ENCODE assay signal across 19 cellular contexts in the genomic region with DNA sequence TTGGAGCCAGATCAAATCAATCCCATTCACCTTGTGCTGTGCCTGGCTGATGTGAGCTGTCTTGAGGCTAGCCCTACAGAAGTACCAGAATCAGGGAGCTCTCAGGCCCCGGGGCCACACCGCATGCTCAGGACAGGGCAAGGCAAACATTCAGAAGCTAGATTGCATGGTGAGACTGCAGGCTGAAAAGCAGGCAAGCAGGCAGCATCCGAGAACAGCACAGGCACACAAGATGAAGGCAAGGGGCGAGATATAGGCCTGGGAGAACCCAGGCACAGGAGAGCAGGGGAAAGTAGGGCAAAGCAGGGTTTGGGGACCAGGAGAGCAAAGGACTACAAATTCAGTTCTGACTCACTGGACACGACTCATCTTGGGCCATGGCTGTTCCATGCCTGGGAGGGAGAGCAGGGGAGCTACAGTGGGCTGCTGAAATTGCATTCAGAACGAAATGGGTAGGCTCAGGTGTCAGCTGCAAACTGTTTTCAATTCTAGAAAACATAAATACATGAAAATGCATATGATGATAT. TPM values are rescaled to one million over a fixed set of nuclear protein-coding genes. Genes with fewer than 3 reads are reported as not detected.
DNase-seq lines count a peak whose midpoint lies in the region; FAIRE-seq and TF ChIP-seq lines count a peak whose summit lies in the region.
"Had no signal": no experiment of that assay in that cellular context is flagged by ENCODE, and none has a peak within 500 bp of the region (broad histone marks: within the 10 kb centered on the region; RNA-seq: fewer than 3 reads in every experiment).

No MANE protein-coding gene starts in this region.

- H3K4me1 ChIP-seq in GM23248 (ENCODE audit: insufficient read depth) (no peaks in the 10 kb centered on the region), keratinocyte (ENCODE audit: control insufficient read depth, extremely low read depth, insufficient read depth, low read length) (peaks cover 9% of the 10 kb centered on the region)
- H3K4me1 ChIP-seq: BE2C, SJSA1 had no signal

- no peaks in the 10 kb centered on the region for H3K27me3 ChIP-seq in GM23248 (replicated peaks; ENCODE audit: insufficient read depth)
- no peaks in the 10 kb centered on the region for H3K27me3 ChIP-seq in keratinocyte (ENCODE audit: control insufficient read depth, extremely low read depth, insufficient read depth, low read length)
- H3K27me3 ChIP-seq: BE2C, SJSA1 had no signal

- H3K36me3 ChIP-seq in GM23248 (ENCODE audit: low read depth) (no peaks in the 10 kb centered on the region), keratinocyte (ENCODE audit: control insufficient read depth in 2 of 2, extremely low read depth in 1 of 2, insufficient read depth in 2 of 2, low read length in 2 of 2) (no peaks in the 10 kb centered on the region)
- H3K36me3 ChIP-seq: BE2C, SJSA1 had no signal

- no peaks in the 10 kb centered on the region for H4K20me1 ChIP-seq in GM23248 (ENCODE audit: insufficient read depth)
- H4K20me1 ChIP-seq in keratinocyte (ENCODE audit: control insufficient read depth, extremely low read depth, insufficient read depth, low read length), result no peaks in the 10 kb centered on the region

- H3K27ac ChIP-seq in GM23248 (no peak overlapping the region), keratinocyte (ENCODE audit: control insufficient read depth, insufficient read depth, low read length) (no peak overlapping the region)
- H3K27ac ChIP-seq: RWPE1, SJSA1 had no signal

- no peak overlapping the region for H3K4me3 ChIP-seq in GM23248
- no peak overlapping the region for H3K4me3 ChIP-seq in keratinocyte (ENCODE audit: control insufficient read depth in 2 of 3, extremely low read depth in 1 of 3, insufficient read depth in 2 of 3, low read depth in 1 of 3, low read length in 3 of 3)
- H3K4me3 ChIP-seq: SJSA1 had no signal

- peaks cover 0 to 2% (median 0%) of the 10 kb centered on the region in 5 experiments for H3K9me3 Mint-ChIP-seq in brain
- H3K9me3 Mint-ChIP-seq in type B pancreatic cell, result no peaks in the 10 kb centered on the region
- H3K9me3 Mint-ChIP-seq: CD4-positive, alpha-beta T cell; H9; IgD-negative memory B cell had no signal

- 50 to 52% methylated on average over 6 of the region's 6 CpGs for WGBS in GM23248 (ENCODE audit: low coverage in 1 of 2, low lambda C conversion rate in 2 of 2, missing lambda C conversion rate in 2 of 2), 2 experiments

- H3K4me1 Mint-ChIP-seq in brain, result peaks cover 36% of the 10 kb centered on the region
- H3K4me1 Mint-ChIP-seq in type B pancreatic cell (ENCODE audit: unreplicated experiment), result peaks cover 26% of the 10 kb centered on the region
- H3K4me1 Mint-ChIP-seq: IgD-negative memory B cell had no signal

- H3K4me3 Mint-ChIP-seq in brain, result no peak overlapping the region
- no peak overlapping the region for H3K4me3 Mint-ChIP-seq in type B pancreatic cell
- H3K4me3 Mint-ChIP-seq: CD4-positive, alpha-beta T cell; H9; IgD-negative memory B cell had no signal

- H3K27ac Mint-ChIP-seq in brain, result peak overlapping the region in 4 of 5 experiments; percentile 32 to 84 (median 55)
- no peak overlapping the region for H3K27ac Mint-ChIP-seq in type B pancreatic cell
- H3K27ac Mint-ChIP-seq: CD4-positive, alpha-beta T cell had no signal

- H3K4me2 ChIP-seq in GM23248 (ENCODE audit: unreplicated experiment), result no peak overlapping the region
- H3K4me2 ChIP-seq in keratinocyte (ENCODE audit: control insufficient read depth, extremely low read depth, insufficient read depth, low read depth, low read length), result no peak overlapping the region

- no peak overlapping the region for H3K9ac ChIP-seq in GM23248
- H3K9ac ChIP-seq in keratinocyte (ENCODE audit: control insufficient read depth, extremely low read depth, insufficient read depth, low read length), result no peak overlapping the region

- H3K27me3 Mint-ChIP-seq in brain (peaks cover 4% of the 10 kb centered on the region), type B pancreatic cell (peaks cover 18% of the 10 kb centered on the region)
- H3K27me3 Mint-ChIP-seq: IgD-negative memory B cell had no signal

- H3K9me2 ChIP-seq in GM23248 (ENCODE audit: insufficient read depth), result no peaks in the 10 kb centered on the region

- H3K9me3 ChIP-seq in GM23248 (ENCODE audit: low read depth) (no peaks in the 10 kb centered on the region), keratinocyte (ENCODE audit: control insufficient read depth, low read depth, low read length) (no peaks in the 10 kb centered on the region)
- H3K9me3 ChIP-seq: BE2C, SJSA1 had no signal

- H3K79me2 ChIP-seq in GM23248 (ENCODE audit: insufficient read depth) (no peaks in the 10 kb centered on the region), keratinocyte (ENCODE audit: control insufficient read depth, insufficient read depth, low read length) (peaks cover 3% of the 10 kb centered on the region)

- dilution Hi-C loops in keratinocyte (cut with MboI; ENCODE audit: extremely low pct_ligation_motif_present, low sequenced_read_pairs), result no loop called here

- no peaks in the 10 kb centered on the region for H3K9me1 ChIP-seq in keratinocyte (ENCODE audit: control insufficient read depth, extremely low read depth, insufficient read depth, low read length)

- in situ Hi-C loops in GM23248 (cut with MboI), result no loop called here

- no peaks in the 10 kb centered on the region for H3F3A ChIP-seq in GM23248 (ENCODE audit: insufficient read depth)

- DNase-seq in GM23248 (peak; percentile 36), keratinocyte (ENCODE audit: low read depth, low spot score) (no peak), type B pancreatic cell (ENCODE audit: extremely low spot score, unreplicated experiment) (peak; percentile 50), NCI-H2171 treated with DMSO at 0.1 percent for 48 hours (lab: John Stamatoyannopoulos, UW) (no peak), SHP77 treated with DMSO at 0.1 percent for 48 hours (lab: John Stamatoyannopoulos, UW) (no peak)
- DNase-seq in activated CD4-positive, alpha-beta T cell treated with anti-CD3 and anti-CD28 coated beads, Interleukin-2, amount 50 U/mL, for 48 hours, result no peak
- DNase-seq: BE2C; CD4-positive, alpha-beta T cell; DMS79; H9; NCI-H187; NCI-H345; NCI-H526; OCI-M1 had no signal

- TF ChIP-seq CTCF in brain (conservative IDR thresholded peaks at IDR 0.05), result no peak
- no peak for TF ChIP-seq CTCF in keratinocyte (optimal IDR thresholded peaks at IDR 0.05 in 1 of 3, IDR thresholded peaks at IDR 0.05 in 1 of 3, conservative IDR thresholded peaks at IDR 0.05 in 1 of 3; ENCODE audit: extremely low read depth in 1 of 3, insufficient read depth in 2 of 3, low read length in 3 of 3)
- no peak for TF ChIP-seq CTCF in type B pancreatic cell (conservative IDR thresholded peaks at IDR 0.05)

- peaks cover under 1% of the 10 kb centered on the region for H3K36me3 Mint-ChIP-seq in brain
- no peaks in the 10 kb centered on the region for H3K36me3 Mint-ChIP-seq in type B pancreatic cell

- H2AFZ ChIP-seq in GM23248 (no peak overlapping the region), keratinocyte (ENCODE audit: control insufficient read depth, low read length) (no peak overlapping the region)

- FAIRE-seq in keratinocyte (lab: Jason Lieb, UNC), result peak; percentile 44
- FAIRE-seq: G401.6 had no signal

RNA-seq across cellular contexts. Expression of gene GALNT14, which starts 59.6 kb away (rescaled TPM):
- 1.4 and 3.5 TPM in 2 replicates for total RNA-seq in GM23248 (2014; rRNA removed; shearing (Covaris generic))
- polyA plus RNA-seq in GM23248 (2016; fragmentation: Nextera tagmentation; extraction: Ambion mirVana) (2.3 and 3.2 TPM in 2 replicates), brain (ENCODE audit: insufficient read depth, low read depth, low replicate concordance) (2.5 TPM), keratinocyte (27.4 to 40.5 TPM (median 34.0 TPM) in 3 replicates)
- 12.6 TPM for polyA plus RNA-seq in keratinocyte (2011; ENCODE audit: low read depth)
- 21.4 and 21.7 TPM in 2 replicates for polyA plus RNA-seq in keratinocyte (2011; cell fraction: cytosol; rRNA removed)
- polyA plus RNA-seq in keratinocyte (2011; cell fraction: nucleus; rRNA removed), result 47.6 and 54.4 TPM in 2 replicates
- 13.7 and 35.4 TPM in 2 replicates for polyA plus RNA-seq in keratinocyte (2012; ENCODE audit: low replicate concordance)
- 44.6 to 64.1 TPM (median 63.8 TPM) in 3 replicates for polyA minus RNA-seq in keratinocyte
- 36.6 TPM for polyA minus RNA-seq in keratinocyte (2011; cell fraction: cytosol; rRNA and poly(A)+ RNA removed)
- polyA minus RNA-seq in keratinocyte (2011; cell fraction: nucleus; rRNA and poly(A)+ RNA removed), result 34.5 and 41.9 TPM in 2 replicates
- total RNA-seq in type B pancreatic cell (ENCODE audit: low replicate concordance), result 5.7 and 7.4 TPM in 2 replicates
- total RNA-seq: CD4-positive, alpha-beta T cell had no signal

Comparison
In these comparisons a context has a peak if more than half of its experiments do, and no peak if none do; other contexts are left out.
1. DNase-seq: peak in GM23248 (single experiment) and type B pancreatic cell (single experiment); none in keratinocyte (single experiment), NCI-H2171 treated with DMSO at 0.1 percent for 48 hours (single experiment), activated CD4-positive, alpha-beta T cell treated with anti-CD3 and anti-CD28 coated beads, Interleukin-2, amount 50 U/mL, for 48 hours (0 of 2) and SHP77 treated with DMSO at 0.1 percent for 48 hours (single experiment).